1 cellular context compared by ENCODE assay signal in genomic region chr4:68407015-68407867, GRCh38.
TF ChIP-seq lines count a peak whose summit lies in the region.

No MANE protein-coding gene starts in this region.

TF ChIP-seq in WTC11, 78 proteins besides CTCF, POLR2A, EP300 and RAD21 (continued from another document):
- TF ChIP-seq ZNF425 (CRISPR knock-in tag; conservative IDR thresholded peaks at IDR 0.05) = peak; percentile 89
